Comparison of ENCODE assay signal across 8 cellular contexts in genomic region chr5:9156282-9156681, GRCh38.
DNase-seq lines count a peak whose midpoint lies in the region; ATAC-seq and TF ChIP-seq lines count a peak whose summit lies in the region.

No MANE protein-coding gene starts in this region.

- no peak overlapping the region for H3K27ac ChIP-seq in trophoblast cell (ENCODE audit: low read depth, low read length)
- H3K27ac ChIP-seq in esophagus muscularis mucosa (replicated peaks in 1 of 4): no peak overlapping the region
- H3K27ac ChIP-seq in sigmoid colon: no peak overlapping the region

- H4K91ac ChIP-seq in trophoblast cell (ENCODE audit: low read depth, low read length): no peak overlapping the region

- TF ChIP-seq POLR2A in esophagus muscularis mucosa (IDR thresholded peaks at IDR 0.05; ENCODE audit: low read depth) (no peak), sigmoid colon (IDR thresholded peaks at IDR 0.05) (no peak)

- H3K4ac ChIP-seq in trophoblast cell (ENCODE audit: low read depth, low read length): no peak overlapping the region

- peak; percentile 93 for ATAC-seq in GM18868 (IDR thresholded peaks at IDR 0.05; ENCODE audit: unreplicated experiment)
- no peak for ATAC-seq in activated CD4-positive, CD25-positive, alpha-beta regulatory T cell treated with anti-CD3 and anti-CD28 coated beads, Interleukin-2, amount 50 U/mL, for 24 hours

- POLR2A ChIA-PET in AG04449 (lab: Yijun Ruan, JAX): no interaction called here

- no peak overlapping the region for H2BK5ac ChIP-seq in trophoblast cell (ENCODE audit: low read depth, low read length, poor library complexity)

- intact Hi-C loops in esophagus muscularis mucosa (cut with DNase I) (no loop called here), sigmoid colon (cut with DNase I) (no loop called here)

- peak; percentile 84 for TF ChIP-seq CTCF in AG04449 (IDR thresholded peaks at IDR 0.05; ENCODE audit: insufficient read depth, low read length, missing control alignments)
- peak in 1 of 3 experiments; percentile 18 for TF ChIP-seq CTCF in esophagus muscularis mucosa (IDR thresholded peaks at IDR 0.05)
- TF ChIP-seq CTCF in sigmoid colon (IDR thresholded peaks at IDR 0.05): no peak

- no peak overlapping the region for H3K4me3 ChIP-seq in AG04449 (ENCODE audit: low read depth, low read length)
- H3K4me3 ChIP-seq in trophoblast cell (ENCODE audit: low read depth, low read length): no peak overlapping the region
- H3K4me3 ChIP-seq in esophagus muscularis mucosa: no peak overlapping the region
- no peak overlapping the region for H3K4me3 ChIP-seq in sigmoid colon

- DNase-seq in AG04449 (ENCODE audit: low read depth, low spot score) (no peak), NCI-H526 treated with DMSO at 0.1 percent for 48 hours (lab: John Stamatoyannopoulos, UW) (peak; percentile 15), fibroblast of gingiva (ENCODE audit: low read depth) (peak; percentile 85), trophoblast cell (peak; percentile 31 to 52), esophagus muscularis mucosa (ENCODE audit: extremely low spot score) (no peak), sigmoid colon (no peak)

- H3K23ac ChIP-seq in trophoblast cell (ENCODE audit: low read length): no peak overlapping the region

- no peaks in the 10 kb centered on the region for H3K79me2 ChIP-seq in trophoblast cell (ENCODE audit: control insufficient read depth, insufficient read depth, low read length, poor library complexity)

- H2BK12ac ChIP-seq in trophoblast cell (ENCODE audit: low read length): no peak overlapping the region

- peaks cover 15 to 18% of the 10 kb centered on the region in 2 experiments for H3K36me3 ChIP-seq in trophoblast cell (ENCODE audit: control insufficient read depth in 1 of 2, insufficient read depth in 2 of 2, low read length in 2 of 2)
- H3K36me3 ChIP-seq in esophagus muscularis mucosa: no peaks in the 10 kb centered on the region
- H3K36me3 ChIP-seq in sigmoid colon: no peaks in the 10 kb centered on the region

- no CpG with 5 or more reads among the region's 2 CpGs for WGBS in trophoblast cell (ENCODE audit: extremely low coverage, insufficient coverage, insufficient read length)
- 87% methylated on average over 1 of the region's 2 CpGs for WGBS in esophagus muscularis mucosa
- 89 to 93% methylated on average over 2 of the region's 2 CpGs for WGBS in sigmoid colon, 2 donors

- no peak overlapping the region for H2BK120ac ChIP-seq in trophoblast cell (ENCODE audit: insufficient read depth, low read length, poor library complexity)

- H3K4me2 ChIP-seq in trophoblast cell (ENCODE audit: low read length): no peak overlapping the region

- H3K9me3 ChIP-seq in trophoblast cell (ENCODE audit: insufficient read depth, low read depth, low read length) (no peaks in the 10 kb centered on the region), esophagus muscularis mucosa (no peaks in the 10 kb centered on the region), sigmoid colon (no peaks in the 10 kb centered on the region)

- H2AK5ac ChIP-seq in trophoblast cell (ENCODE audit: low read length): no peak overlapping the region

- H3K18ac ChIP-seq in trophoblast cell (ENCODE audit: low read length): no peak overlapping the region

- H2AFZ ChIP-seq in trophoblast cell (ENCODE audit: insufficient read depth, low read length, poor library complexity): no peak overlapping the region

- no peaks in the 10 kb centered on the region for H3K79me1 ChIP-seq in trophoblast cell (ENCODE audit: low read length)

- H3K4me1 ChIP-seq in trophoblast cell (ENCODE audit: control insufficient read depth in 1 of 2, insufficient read depth in 2 of 2, low read length in 2 of 2): no peaks in the 10 kb centered on the region
- no peaks in the 10 kb centered on the region for H3K4me1 ChIP-seq in esophagus muscularis mucosa
- peaks cover 0 to 15% (median 10%) of the 10 kb centered on the region in 4 donors for H3K4me1 ChIP-seq in sigmoid colon

- no peaks in the 10 kb centered on the region for H3K27me3 ChIP-seq in trophoblast cell (ENCODE audit: insufficient read depth, low read length)
- no peaks in the 10 kb centered on the region for H3K27me3 ChIP-seq in esophagus muscularis mucosa
- no peaks in the 10 kb centered on the region for H3K27me3 ChIP-seq in sigmoid colon

- H3K9ac ChIP-seq in trophoblast cell (ENCODE audit: low read length): no peak overlapping the region

- no peak overlapping the region for H4K12ac ChIP-seq in trophoblast cell (ENCODE audit: low read depth, low read length)

- TF ChIP-seq EP300 in esophagus muscularis mucosa (IDR thresholded peaks at IDR 0.05) (no peak), sigmoid colon (IDR thresholded peaks at IDR 0.05) (no peak)

- no peak overlapping the region for H3K14ac ChIP-seq in trophoblast cell (ENCODE audit: low read length)

- no peak overlapping the region for H4K8ac ChIP-seq in trophoblast cell (ENCODE audit: low read depth, low read length)

- CTCF ChIA-PET in AG04449 (lab: Yijun Ruan, JAX): interaction anchor here (0.6 to 2.8 kb wide), 17 partner anchors 11 to 388 kb away, joined by 3 to 35 read pairs (median 5); no protein-coding TSS in a partner anchor

Comparison
In these comparisons a context has a peak if more than half of its experiments do, and no peak if none do; other contexts are left out.
1. DNase-seq: peak in NCI-H526 treated with DMSO at 0.1 percent for 48 hours (single experiment), fibroblast of gingiva (single experiment) and trophoblast cell (2 of 2); none in AG04449 (single experiment), esophagus muscularis mucosa (single experiment) and sigmoid colon (single experiment).